Comparison of ENCODE assay signal across 18 cellular contexts in genomic region chr16:83915491-83915890, GRCh38. TPM values are rescaled to one million over a fixed set of nuclear protein-coding genes. Genes with fewer than 3 reads are reported as not detected.
DNase-seq lines count a peak whose midpoint lies in the region; ATAC-seq, FAIRE-seq and TF ChIP-seq lines count a peak whose summit lies in the region.
"Had no signal": no experiment of that assay in that cellular context is flagged by ENCODE, and none has a peak within 500 bp of the region (broad histone marks: within the 10 kb centered on the region; RNA-seq: fewer than 3 reads in every experiment).

No MANE protein-coding gene starts in this region.

- H3K4me1 ChIP-seq in spleen: no peaks in the 10 kb centered on the region
- H3K4me1 ChIP-seq: Caco-2 had no signal

- peak; percentile 10 for DNase-seq in GM12891 (ENCODE audit: insufficient read length, low spot score)
- peak; percentile 7 for DNase-seq in iPS-NIHi11 (ENCODE audit: low spot score)
- DNase-seq in posterior vena cava (ENCODE audit: low spot score): peak; percentile 52
- no peak for DNase-seq in spleen
- DNase-seq in activated T-cell treated with anti-CD3 and anti-CD28 coated beads, Interleukin-2, amount 50 U/mL, for 48 hours: no peak
- DNase-seq: Caco-2; CD4-positive, CD25-positive, alpha-beta regulatory T cell; CD8-positive, alpha-beta T cell; DMS153; DND-41; GM23248; H7; HCEC 1CT had no signal

- H3K27ac ChIP-seq in spleen: no peak overlapping the region
- H3K27ac ChIP-seq: C4-2B, GM23248 had no signal

- WGBS in spleen, 5 donors: 95 to 98% (median 97%) methylated on average over 10 to 14 of the region's 14 CpGs

- H3K4me3 ChIP-seq in spleen: no peak overlapping the region
- H3K4me3 ChIP-seq: GM12878, GM23248 had no signal

- intact Hi-C loops in posterior vena cava (cut with DNase I): no loop called here
- intact Hi-C loops in spleen (cut with DNase I; ENCODE audit: low total_unique reads): no loop called here

- no peaks in the 10 kb centered on the region for H3K9me3 ChIP-seq in spleen

- no peak for ATAC-seq in GM21367 (IDR thresholded peaks at IDR 0.05; ENCODE audit: unreplicated experiment)
- ATAC-seq: CD8-positive, alpha-beta T cell; GM12878 had no signal

- no peak for TF ChIP-seq POLR2A in GM12891 (IDR thresholded peaks at IDR 0.05; ENCODE audit: low read depth, low read length)
- no peak for TF ChIP-seq POLR2A in spleen (IDR thresholded peaks at IDR 0.05)

- no peaks in the 10 kb centered on the region for H3K27me3 ChIP-seq in spleen (replicated peaks in 1 of 7)

- FAIRE-seq in GM12891 (lab: Jason Lieb, UNC): no peak
- FAIRE-seq: G401.6, GM12878, H1 had no signal

- peaks cover 5 to 100% (median 82%) of the 10 kb centered on the region in 6 donors for H3K36me3 ChIP-seq in spleen

- TF ChIP-seq CTCF in spleen (IDR thresholded peaks at IDR 0.05 in 8 of 11, conservative IDR thresholded peaks at IDR 0.05 in 3 of 11): no peak

TF ChIP-seq in GM12891, 5 proteins besides CTCF, POLR2A, EP300 and RAD21:
- TF ChIP-seq POU2F2 (IDR thresholded peaks at IDR 0.05; ENCODE audit: low read depth, low read length): no peak

RNA-seq across cellular contexts. Expression of gene MLYCD, which starts 16.6 kb away (rescaled TPM):
- polyA plus RNA-seq in GM12891 (2012; ENCODE audit: low read depth, missing spikeins): 1.0 TPM
- total RNA-seq in posterior vena cava (1 to 10 TPM; 5.5 TPM), spleen (10 to 100 TPM in 4 of 7 donors, 1 to 10 TPM in 3; 6.1 to 14.3 (median 10.1) TPM)
- polyA plus RNA-seq in spleen: 1 to 10 TPM; 2.0 to 2.9 (median 2.1) TPM

RNA-seq across cellular contexts. Expression of gene OSGIN1, which starts 37.5 kb away (rescaled TPM):
- 0.23 TPM for polyA plus RNA-seq in GM12891 (2012; ENCODE audit: low read depth, missing spikeins)
- total RNA-seq in posterior vena cava: 1 to 10 TPM; 6.2 to 6.8 TPM
- total RNA-seq in spleen: 10 to 100 TPM in 2 of 7 donors, 1 to 10 TPM in 5; 4.7 to 13.5 (median 9.5) TPM
- polyA plus RNA-seq in spleen: 10 to 100 TPM in 1 of 3 donors, 1 to 10 TPM in 2; 2.3 to 13.2 (median 6.1) TPM

RNA-seq across cellular contexts. Expression of gene NECAB2, which starts 52.6 kb away (rescaled TPM):
- polyA plus RNA-seq in GM12891 (2012; ENCODE audit: low read depth, missing spikeins): not detected
- total RNA-seq in posterior vena cava (1 to 10 TPM in 1 of 2 donors, under 1 TPM in 1; 0.71 to 3.0 TPM), spleen (1 to 10 TPM in 3 of 7 donors, under 1 TPM in 1, not detected in 3; 0.95 to 3.1 (median 1.6) TPM)
- polyA plus RNA-seq in spleen: under 1 TPM in 2 of 3 donors, not detected in 1; 0.16 to 0.20 TPM
- total RNA-seq: CD4-positive, CD25-positive, alpha-beta regulatory T cell; CD8-positive, alpha-beta T cell; GM12878; GM23248 had no signal
- polyA plus RNA-seq: CD4-positive, CD25-positive, alpha-beta regulatory T cell; GM12878 had no signal

Comparison
In these comparisons a context has a peak if more than half of its experiments do, and no peak if none do; other contexts are left out.
1. DNase-seq: peak in GM12891 (single experiment), iPS-NIHi11 (single experiment) and posterior vena cava (single experiment); none in spleen (single experiment) and activated T-cell treated with anti-CD3 and anti-CD28 coated beads, Interleukin-2, amount 50 U/mL, for 48 hours (0 of 2).